In the genomic region with DNA sequence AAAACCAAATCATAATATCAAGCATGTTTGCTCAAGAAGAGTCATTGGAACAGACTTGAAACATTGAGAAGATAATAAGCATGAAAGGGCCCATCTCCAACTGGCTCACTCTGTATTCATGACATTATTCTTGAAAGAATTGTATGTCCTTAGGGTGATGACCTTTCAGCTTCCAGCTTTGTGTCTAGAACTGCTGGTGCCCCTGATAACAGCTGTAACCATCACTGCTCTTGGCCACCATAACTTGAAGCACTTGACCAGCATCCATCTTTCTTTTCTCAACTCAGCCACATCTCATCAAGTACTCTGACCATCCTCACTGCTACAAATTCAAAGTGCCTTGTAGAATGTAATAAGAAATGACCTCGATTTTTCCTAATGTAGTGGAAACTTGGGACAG, we compare ENCODE assay signal across 20 cellular contexts.
DNase-seq lines count a peak whose midpoint lies in the region; ATAC-seq and TF ChIP-seq lines count a peak whose summit lies in the region.
"Had no signal": no experiment of that assay in that cellular context is flagged by ENCODE, and none has a peak within 500 bp of the region (broad histone marks: within the 10 kb centered on the region; RNA-seq: fewer than 3 reads in every experiment).

No MANE protein-coding gene starts in this region.

- H3K18ac ChIP-seq in IMR-90 (ENCODE audit: low read depth, low read length) = 0 out of 2 replicates have a peak overlapping the region, but pooled peaks have one; percentile 17

- no peak overlapping the region for H2AK5ac ChIP-seq in IMR-90 (ENCODE audit: low read depth, low read length)

- POLR2A ChIA-PET in IMR-90 (lab: Charles Lee; ENCODE audit: unreplicated experiment) = no interaction called here
- POLR2A ChIA-PET in OCI-LY7 (lab: Charles Lee) = interaction anchor here (1.3 kb wide), 1 partner anchor 9 kb away, joined by 7 read pairs; no protein-coding TSS in a partner anchor

- H3K56ac ChIP-seq in IMR-90 (ENCODE audit: extremely low read depth, insufficient read depth, low read length) = no peak overlapping the region

- no peaks in the 10 kb centered on the region for H3K9me2 ChIP-seq in OCI-LY7 (ENCODE audit: insufficient read depth, low read length)

- no peak overlapping the region for H2AK9ac ChIP-seq in IMR-90 (replicated peaks; ENCODE audit: low read depth, low read length, poor library complexity)

- intact Hi-C loops in Right ventricle myocardium superior (cut with DNase I) (no loop called here), cardiac septum (cut with DNase I) (no loop called here), IMR-90 (cut with micrococcal nuclease) (no loop called here), OCI-LY7 (cut with micrococcal nuclease; ENCODE audit: unreplicated experiment) (loop anchor here (2.0 to 5.0 kb wide), 3 partner anchors 17 to 241 kb away; no protein-coding TSS in a partner anchor), left ventricle myocardium superior (cut with micrococcal nuclease) (no loop called here)

- TF ChIP-seq CTCF in IMR-90 (conservative IDR thresholded peaks at IDR 0.05; ENCODE audit: low read depth, low read length) (no peak), OCI-LY7 (conservative IDR thresholded peaks at IDR 0.05; ENCODE audit: low read length) (no peak)

- H4K91ac ChIP-seq in IMR-90 (ENCODE audit: insufficient read depth, low read depth, low read length) = no peak overlapping the region; the same call in 1 of the 2 replicates

- H2BK15ac ChIP-seq in IMR-90 (ENCODE audit: low read depth, low read length) = no peak overlapping the region

- no peak overlapping the region for H2BK20ac ChIP-seq in IMR-90 (ENCODE audit: low read depth, low read length)

- H2AFZ ChIP-seq in IMR-90 (replicated peaks; ENCODE audit: low read length, poor library complexity) = no peak overlapping the region
- H2AFZ ChIP-seq in OCI-LY7 (ENCODE audit: low read length) = no peak overlapping the region
- H2AFZ ChIP-seq: GM23248 had no signal

- no peak overlapping the region for H3K23ac ChIP-seq in IMR-90 (ENCODE audit: low read depth, low read length)

- H3K27ac ChIP-seq in IMR-90 (ENCODE audit: insufficient read depth, low read length) (no peak overlapping the region), OCI-LY7 (ENCODE audit: low read depth, low read length, poor library complexity, severe bottlenecking) (peak overlapping the region; percentile 93)
- H3K27ac ChIP-seq: BLaER1, C4-2B, GM23248 had no signal

- H3K36me3 ChIP-seq in IMR-90 (ENCODE audit: control insufficient read depth, insufficient read depth, low read length) = peaks cover 20% of the 10 kb centered on the region
- H3K36me3 ChIP-seq in OCI-LY7 (ENCODE audit: insufficient read depth, low read length) = no peaks in the 10 kb centered on the region; the same call in 1 of the 2 replicates
- H3K36me3 ChIP-seq in H7 (replicated peaks; ENCODE audit: control insufficient read depth, insufficient read depth, low read length) = no peaks in the 10 kb centered on the region

- WGBS in IMR-90 (ENCODE audit: extremely low coverage in 2 of 2, insufficient read length in 1 of 2), 2 experiments = no CpG with 5 or more reads among the region's 1 CpG

- dilution Hi-C loops in IMR-90 (cut with HindIII; ENCODE audit: low sequenced_read_pairs, unreplicated experiment) = no loop called here

- no peaks in the 10 kb centered on the region for H3K79me2 ChIP-seq in OCI-LY7 (ENCODE audit: insufficient read depth, low read depth, low read length)

- H3K4me2 ChIP-seq in IMR-90 (ENCODE audit: low read depth, low read length) (no peak overlapping the region), OCI-LY7 (ENCODE audit: low read length) (peak overlapping the region; percentile 54; the same call in 1 of the 2 replicates)
- H3K4me2 ChIP-seq: BLaER1 had no signal

- TF ChIP-seq POLR2A in IMR-90 (IDR thresholded peaks at IDR 0.05; ENCODE audit: low read depth, low read length) = no peak

- no peak overlapping the region for H3K14ac ChIP-seq in IMR-90 (replicated peaks; ENCODE audit: low read depth, low read length)

- BruUV-seq in IMR-90 (replicated peaks; lab: Mats Ljungman, UMichigan) (no TSS peak), OCI-LY7 (replicated peaks; lab: Mats Ljungman, UMichigan) (no TSS peak)

- DNase-seq in Right ventricle myocardium superior = no peak
- DNase-seq in cardiac septum (ENCODE audit: low spot score) = no peak
- DNase-seq in IMR-90 = no peak
- DNase-seq in OCI-LY7 (ENCODE audit: low spot score) = no peak
- no peak for DNase-seq in left ventricle myocardium superior
- DNase-seq in H7 = no peak
- DNase-seq in NCI-H128 (lab: John Stamatoyannopoulos, UW; ENCODE audit: unreplicated experiment) = no peak
- DNase-seq in RPMI8226 = no peak
- DNase-seq: CD4-positive, CD25-positive, alpha-beta regulatory T cell; CD8-positive, alpha-beta T cell; DMS 273 treated with DMSO at 0.1 percent for 48 hours; DMS79; EL; GDM1; GM23248; H9 had no signal

- peaks cover 5% of the 10 kb centered on the region; the same call in 1 of the 2 replicates for H3K9me1 ChIP-seq in IMR-90 (ENCODE audit: insufficient read depth, low read length)

- no peak overlapping the region for H3K4me3 ChIP-seq in IMR-90 (ENCODE audit: insufficient read depth, low read depth, low read length)
- no peak overlapping the region for H3K4me3 ChIP-seq in OCI-LY7 (ENCODE audit: low read depth, low read length, poor library complexity, severe bottlenecking)
- no peak overlapping the region for H3K4me3 ChIP-seq in H7 (ENCODE audit: insufficient read depth, low read depth, low read length)
- H3K4me3 ChIP-seq: BLaER1, GM12878, GM23248 had no signal

- no peaks in the 10 kb centered on the region for H3K9me3 ChIP-seq in IMR-90 (ENCODE audit: control insufficient read depth, insufficient read depth, low read length)
- no peaks in the 10 kb centered on the region for H3K9me3 ChIP-seq in OCI-LY7 (ENCODE audit: low read length)
- H3K9me3 ChIP-seq: BLaER1 had no signal

- no peak overlapping the region for H2BK5ac ChIP-seq in IMR-90 (ENCODE audit: low read depth, low read length, poor library complexity, severe bottlenecking)

- H3K79me1 ChIP-seq in IMR-90 (ENCODE audit: low read depth in 1 of 2, low read length in 2 of 2) = no peaks in the 10 kb centered on the region

- in situ Hi-C loops in IMR-90 (cut with MboI; ENCODE audit: low sequenced_read_pairs) = no loop called here

- no peak overlapping the region for H3K4ac ChIP-seq in IMR-90 (ENCODE audit: low read depth, low read length)

- ATAC-seq in Right ventricle myocardium superior (ENCODE audit: poor library complexity) (peak; percentile 3), IMR-90 (ENCODE audit: low read depth) (no peak), left ventricle myocardium superior (peak; percentile 23)
- ATAC-seq: CD8-positive, alpha-beta T cell; GM12878; HCT116 had no signal

- no peak for TF ChIP-seq RAD21 in IMR-90 (IDR thresholded peaks at IDR 0.05; ENCODE audit: low read length)

- H4K5ac ChIP-seq in IMR-90 (ENCODE audit: low read depth, low read length) = no peak overlapping the region; the same call in 1 of the 2 replicates

- H3K9ac ChIP-seq in IMR-90 (ENCODE audit: low read depth, low read length) = no peak overlapping the region
- H3K9ac ChIP-seq: BLaER1, GM23248 had no signal

- H4K20me1 ChIP-seq in IMR-90 (ENCODE audit: insufficient read depth, low read length) (no peaks in the 10 kb centered on the region), OCI-LY7 (ENCODE audit: insufficient read depth, low read length) (no peaks in the 10 kb centered on the region)
- H4K20me1 ChIP-seq: BLaER1 had no signal

- H3K4me1 ChIP-seq in IMR-90 (ENCODE audit: control insufficient read depth, insufficient read depth, low read length) = peaks cover 14% of the 10 kb centered on the region; the same call in 1 of the 2 replicates
- H3K4me1 ChIP-seq in OCI-LY7 (ENCODE audit: insufficient read depth, low read length, poor library complexity, severe bottlenecking) = peaks cover 64% of the 10 kb centered on the region
- H3K4me1 ChIP-seq: BLaER1 had no signal

- H4K8ac ChIP-seq in IMR-90 (ENCODE audit: low read depth in 2 of 2, low read length in 2 of 2) = no peak overlapping the region

- H3K27me3 ChIP-seq in IMR-90 (ENCODE audit: control insufficient read depth, insufficient read depth, low read length) (no peaks in the 10 kb centered on the region), H7 (ENCODE audit: control insufficient read depth, insufficient read depth, low read length) (no peaks in the 10 kb centered on the region)
- H3K27me3 ChIP-seq: BLaER1 had no signal

- H2BK120ac ChIP-seq in IMR-90 (ENCODE audit: low read depth, low read length) = no peak overlapping the region

- CTCF ChIA-PET in IMR-90 (lab: Yijun Ruan, JAX) = no interaction called here
- CTCF ChIA-PET in OCI-LY7 (lab: Charles Lee; ENCODE audit: unreplicated experiment) = no interaction called here

TF ChIP-seq in IMR-90, 13 proteins besides CTCF, POLR2A, EP300 and RAD21 (continues in another document):
- TF ChIP-seq MAFK (IDR thresholded peaks at IDR 0.05; ENCODE audit: low read depth, low read length) (no peak), MAZ (IDR thresholded peaks at IDR 0.05; ENCODE audit: borderline replicate concordance, low read depth, low read length) (no peak), SMC3 (IDR thresholded peaks at IDR 0.05; ENCODE audit: low read depth, low read length) (no peak), RCOR1 (IDR thresholded peaks at IDR 0.05; ENCODE audit: insufficient replicate concordance, low read length) (no peak), USF2 (IDR thresholded peaks at IDR 0.05; ENCODE audit: low read depth, low read length) (no peak), MXI1 (IDR thresholded peaks at IDR 0.05; ENCODE audit: borderline replicate concordance, low read depth, low read length) (no peak), CEBPB (IDR thresholded peaks at IDR 0.05; ENCODE audit: low read depth, low read length) (no peak), FOS (IDR thresholded peaks at IDR 0.05; ENCODE audit: low read depth, low read length) (no peak), BHLHE40 (IDR thresholded peaks at IDR 0.05; ENCODE audit: low read depth, low read length) (no peak), RFX5 (IDR thresholded peaks at IDR 0.05; ENCODE audit: low read depth, low read length) (no peak)
